ENCODE assay signal across 17 cellular contexts in the genomic region with DNA sequence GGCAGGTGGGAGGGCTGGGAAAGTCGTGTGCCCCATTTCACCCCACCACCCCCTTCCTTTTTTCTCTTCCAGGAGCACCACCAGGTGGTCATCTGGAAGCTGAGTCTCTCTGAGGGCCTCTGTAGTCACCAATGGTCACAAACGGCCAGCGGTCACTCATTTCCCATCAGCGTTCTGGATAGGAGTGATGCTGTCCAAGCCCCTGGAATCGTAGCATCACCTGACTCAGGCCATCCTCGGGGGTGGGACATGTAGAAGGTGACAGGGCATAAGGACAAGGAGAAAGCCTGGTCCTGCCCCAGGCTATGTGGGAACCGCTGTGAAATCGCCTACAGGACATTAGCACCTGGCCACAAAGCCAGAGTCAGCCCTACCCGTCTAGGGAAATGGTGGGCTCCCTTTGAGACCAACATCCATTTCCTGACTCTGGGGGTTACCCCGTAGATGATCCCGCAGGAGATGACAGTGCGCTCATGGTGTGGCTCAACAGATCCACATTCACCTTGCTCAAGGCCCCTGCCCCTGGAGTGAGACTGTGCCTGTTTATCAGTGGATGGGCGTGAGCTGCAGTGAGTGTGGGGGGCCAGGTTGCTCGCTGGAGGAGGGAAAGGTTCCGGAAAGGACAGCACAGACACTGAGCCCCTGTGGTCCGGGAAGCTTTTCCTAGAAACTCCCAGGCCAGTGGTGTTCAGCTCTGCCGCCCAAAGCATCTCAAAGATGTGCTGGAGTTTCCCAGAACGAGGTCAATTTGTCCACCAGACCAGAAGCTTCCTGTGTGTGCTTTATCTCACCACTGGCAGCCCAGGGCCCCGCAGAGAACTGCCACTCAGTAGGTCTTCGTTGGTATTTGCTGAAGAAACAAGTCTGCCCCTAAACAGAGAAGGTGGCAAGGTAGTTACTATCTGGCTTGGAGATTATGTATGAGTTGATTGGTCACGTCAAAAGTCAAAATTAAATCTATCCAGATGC.
DNase-seq lines count a peak whose midpoint lies in the region; ATAC-seq and TF ChIP-seq lines count a peak whose summit lies in the region.
"Had no signal": no experiment of that assay in that cellular context is flagged by ENCODE, and none has a peak within 500 bp of the region (broad histone marks: within the 10 kb centered on the region; RNA-seq: fewer than 3 reads in every experiment).

No MANE protein-coding gene starts in this region.

- H3K4me3 Mint-ChIP-seq in activated T-cell treated with anti-CD3 and anti-CD28 coated beads, Interleukin-2, amount 50 U/mL, for 24 hours, result no peak overlapping the region
- no peak overlapping the region for H3K4me3 Mint-ChIP-seq in activated T-cell treated with anti-CD3 and anti-CD28 coated beads, Interleukin-2, amount 50 U/mL, for 72 hours
- H3K4me3 Mint-ChIP-seq in natural killer cell, result no peak overlapping the region
- H3K4me3 Mint-ChIP-seq: GM23338 had no signal

- no peak overlapping the region for H3K27ac Mint-ChIP-seq in activated T-cell treated with anti-CD3 and anti-CD28 coated beads, Interleukin-2, amount 50 U/mL, for 24 hours
- no peak overlapping the region for H3K27ac Mint-ChIP-seq in activated T-cell treated with anti-CD3 and anti-CD28 coated beads, Interleukin-2, amount 50 U/mL, for 72 hours
- H3K27ac Mint-ChIP-seq in natural killer cell, result no peak overlapping the region
- H3K27ac Mint-ChIP-seq: GM23338 had no signal

- H3K27ac ChIP-seq in colonic mucosa, result no peak overlapping the region
- H3K27ac ChIP-seq in upper lobe of right lung, result no peak overlapping the region
- H3K27ac ChIP-seq: HL-60 had no signal

- no peaks in the 10 kb centered on the region for H3K36me3 Mint-ChIP-seq in activated T-cell treated with anti-CD3 and anti-CD28 coated beads, Interleukin-2, amount 50 U/mL, for 24 hours (ENCODE audit: low read depth)
- no peaks in the 10 kb centered on the region for H3K36me3 Mint-ChIP-seq in activated T-cell treated with anti-CD3 and anti-CD28 coated beads, Interleukin-2, amount 50 U/mL, for 72 hours (ENCODE audit: insufficient read depth in 2 of 2)
- H3K36me3 Mint-ChIP-seq in natural killer cell, result no peaks in the 10 kb centered on the region

- H3K9me3 Mint-ChIP-seq in activated T-cell treated with anti-CD3 and anti-CD28 coated beads, Interleukin-2, amount 50 U/mL, for 24 hours, result no peaks in the 10 kb centered on the region
- peaks cover 0 to 3% of the 10 kb centered on the region in 2 donors for H3K9me3 Mint-ChIP-seq in activated T-cell treated with anti-CD3 and anti-CD28 coated beads, Interleukin-2, amount 50 U/mL, for 72 hours
- no peaks in the 10 kb centered on the region for H3K9me3 Mint-ChIP-seq in natural killer cell
- H3K9me3 Mint-ChIP-seq: GM23338 had no signal

- no peak overlapping the region for H3K9ac ChIP-seq in colonic mucosa (ENCODE audit: low read depth in 2 of 2, low read length in 2 of 2)

- intact Hi-C loops in colonic mucosa (cut with DNase I) (no loop called here), natural killer cell (cut with micrococcal nuclease) (no loop called here), upper lobe of right lung (cut with DNase I) (no loop called here), mucosa of descending colon (cut with DNase I, micrococcal nuclease) (no loop called here)

- H3K36me3 ChIP-seq in colonic mucosa, result no peaks in the 10 kb centered on the region
- no peaks in the 10 kb centered on the region for H3K36me3 ChIP-seq in upper lobe of right lung
- H3K36me3 ChIP-seq in mucosa of descending colon (ENCODE audit: low read depth), result no peaks in the 10 kb centered on the region

- H3K4me3 ChIP-seq in colonic mucosa, result no peak overlapping the region
- no peak overlapping the region for H3K4me3 ChIP-seq in upper lobe of right lung
- no peak overlapping the region for H3K4me3 ChIP-seq in mucosa of descending colon
- H3K4me3 ChIP-seq: GM12878, GM23338 had no signal

- H3K4me1 Mint-ChIP-seq in activated T-cell treated with anti-CD3 and anti-CD28 coated beads, Interleukin-2, amount 50 U/mL, for 24 hours (ENCODE audit: low read depth), result peaks cover 16% of the 10 kb centered on the region
- H3K4me1 Mint-ChIP-seq in activated T-cell treated with anti-CD3 and anti-CD28 coated beads, Interleukin-2, amount 50 U/mL, for 72 hours (ENCODE audit: low read depth), result peaks cover 9% of the 10 kb centered on the region
- H3K4me1 Mint-ChIP-seq in natural killer cell, result peaks cover 21 to 22% of the 10 kb centered on the region in 2 donors

- no peak for ATAC-seq in activated T-cell treated with anti-CD3 and anti-CD28 coated beads, Interleukin-2, amount 50 U/mL, for 72 hours (replicated peaks in 1 of 2)
- ATAC-seq in natural killer cell (no peak), upper lobe of right lung (no peak), GM19455 (IDR thresholded peaks at IDR 0.05; ENCODE audit: unreplicated experiment) (no peak), mucosa of descending colon (no peak), GM18867 (IDR thresholded peaks at IDR 0.05; ENCODE audit: unreplicated experiment) (no peak)
- ATAC-seq: GM12878, GM23338 had no signal

- H3K4me1 ChIP-seq in colonic mucosa (no peaks in the 10 kb centered on the region), upper lobe of right lung (no peaks in the 10 kb centered on the region), mucosa of descending colon (ENCODE audit: low read depth) (no peaks in the 10 kb centered on the region)
- H3K4me1 ChIP-seq: Caco-2 had no signal

- peaks cover 79% of the 10 kb centered on the region for H3K27me3 Mint-ChIP-seq in activated T-cell treated with anti-CD3 and anti-CD28 coated beads, Interleukin-2, amount 50 U/mL, for 24 hours
- H3K27me3 Mint-ChIP-seq in activated T-cell treated with anti-CD3 and anti-CD28 coated beads, Interleukin-2, amount 50 U/mL, for 72 hours (ENCODE audit: low read depth), result peaks cover 47% of the 10 kb centered on the region
- peaks cover 57 to 68% of the 10 kb centered on the region in 2 donors for H3K27me3 Mint-ChIP-seq in natural killer cell (ENCODE audit: low read depth in 2 of 2)

- no peaks in the 10 kb centered on the region for H3K9me3 ChIP-seq in colonic mucosa
- no peaks in the 10 kb centered on the region for H3K9me3 ChIP-seq in upper lobe of right lung
- no peaks in the 10 kb centered on the region for H3K9me3 ChIP-seq in mucosa of descending colon
- H3K9me3 ChIP-seq: Caco-2 had no signal

- peaks cover 4% of the 10 kb centered on the region for H3K27me3 ChIP-seq in colonic mucosa
- H3K27me3 ChIP-seq in upper lobe of right lung, result peaks cover 72% of the 10 kb centered on the region

- TF ChIP-seq CTCF in colonic mucosa (IDR thresholded peaks at IDR 0.05) (no peak), natural killer cell (IDR thresholded peaks at IDR 0.05) (no peak), upper lobe of right lung (IDR thresholded peaks at IDR 0.05) (no peak), mucosa of descending colon (IDR thresholded peaks at IDR 0.05) (no peak)

- peak; percentile 24 for DNase-seq in activated T-cell treated with anti-CD3 and anti-CD28 coated beads, Interleukin-2, amount 50 U/mL, for 24 hours
- DNase-seq in activated T-cell treated with anti-CD3 and anti-CD28 coated beads, Interleukin-2, amount 50 U/mL, for 72 hours, result no peak
- DNase-seq in colonic mucosa (peak; percentile 13), natural killer cell (peak; percentile 7), upper lobe of right lung (peak; percentile 41), mucosa of descending colon (no peak)
- DNase-seq: Caco-2; KBM-7; NCI-H1694; NCI-H69; NK-92 treated with Interleukin-12 subunit alpha and Interleukin-12 subunit beta, amount 100 ng/mL, for 24 hours; OCI-M1 had no signal

Comparison
In these comparisons a context has a peak if more than half of its experiments do, and no peak if none do; other contexts are left out.
1. DNase-seq: peak in activated T-cell treated with anti-CD3 and anti-CD28 coated beads, Interleukin-2, amount 50 U/mL, for 24 hours (single experiment), colonic mucosa (single experiment), natural killer cell (single experiment) and upper lobe of right lung (single experiment); none in activated T-cell treated with anti-CD3 and anti-CD28 coated beads, Interleukin-2, amount 50 U/mL, for 72 hours (0 of 2) and mucosa of descending colon (0 of 3).